ENCODE assay signal across 15 cellular contexts in genomic region chr10:239109-239508, GRCh38.
DNase-seq lines count a peak whose midpoint lies in the region; ATAC-seq, FAIRE-seq and TF ChIP-seq lines count a peak whose summit lies in the region.
"Had no signal": no experiment of that assay in that cellular context is flagged by ENCODE, and none has a peak within 500 bp of the region (broad histone marks: within the 10 kb centered on the region; RNA-seq: fewer than 3 reads in every experiment).

No MANE protein-coding gene starts in this region.

- H3K36me3 Mint-ChIP-seq in natural killer cell: no peaks in the 10 kb centered on the region
- H3K36me3 Mint-ChIP-seq in mesothelial cell of epicardium: peaks cover 9% of the 10 kb centered on the region

- H3K4me3 Mint-ChIP-seq in natural killer cell (no peak overlapping the region), mesothelial cell of epicardium (no peak overlapping the region)
- H3K4me3 Mint-ChIP-seq: activated naive CD8-positive, alpha-beta T cell treated with anti-CD3 and anti-CD28 coated beads for 36 hours; CD8-positive, alpha-beta T cell; neural progenitor cell had no signal

- H3F3A ChIP-seq in DOHH2 (ENCODE audit: control insufficient read depth, insufficient read depth): no peaks in the 10 kb centered on the region

- H3K27me3 ChIP-seq in DOHH2 (ENCODE audit: control insufficient read depth, low read length) (no peaks in the 10 kb centered on the region), RWPE2 (ENCODE audit: insufficient read depth, poor library complexity, severe bottlenecking) (no peaks in the 10 kb centered on the region), kidney epithelial cell (ENCODE audit: control insufficient read depth, insufficient read depth, low read length) (no peaks in the 10 kb centered on the region)
- H3K27me3 ChIP-seq: esophagus muscularis mucosa, neural progenitor cell, stomach had no signal

- H3K27ac Mint-ChIP-seq in natural killer cell (no peak overlapping the region), mesothelial cell of epicardium (no peak overlapping the region)
- H3K27ac Mint-ChIP-seq: activated naive CD8-positive, alpha-beta T cell treated with anti-CD3 and anti-CD28 coated beads for 36 hours; CD8-positive, alpha-beta T cell; neural progenitor cell had no signal

- H3K79me2 ChIP-seq in DOHH2 (ENCODE audit: control insufficient read depth, low read length): no peaks in the 10 kb centered on the region

- no peak for FAIRE-seq in HTR-8/SVneo (lab: Jason Lieb, UNC)

- H3K4me1 ChIP-seq in DOHH2 (ENCODE audit: control insufficient read depth, low read length) (peaks cover 15% of the 10 kb centered on the region), RWPE2 (ENCODE audit: insufficient read depth, poor library complexity, severe bottlenecking) (peaks cover 6% of the 10 kb centered on the region)
- H3K4me1 ChIP-seq: neural progenitor cell had no signal

- intact Hi-C loops in natural killer cell (cut with micrococcal nuclease): no loop called here

- H3K9me3 Mint-ChIP-seq in natural killer cell: no peaks in the 10 kb centered on the region
- H3K9me3 Mint-ChIP-seq in mesothelial cell of epicardium: no peaks in the 10 kb centered on the region
- H3K9me3 Mint-ChIP-seq: activated naive CD8-positive, alpha-beta T cell treated with anti-CD3 and anti-CD28 coated beads for 36 hours; CD8-positive, alpha-beta T cell; neural progenitor cell had no signal

- peaks cover 10 to 13% of the 10 kb centered on the region in 2 donors for H3K4me1 Mint-ChIP-seq in natural killer cell
- H3K4me1 Mint-ChIP-seq in mesothelial cell of epicardium: peaks cover 15% of the 10 kb centered on the region

- H3K27ac ChIP-seq in DOHH2 (ENCODE audit: low read depth, low read length) (no peak overlapping the region), RWPE2 (ENCODE audit: poor library complexity, severe bottlenecking) (no peak overlapping the region)
- H3K27ac ChIP-seq: esophagus muscularis mucosa, lower lobe of right lung, neural progenitor cell, stomach had no signal

- TF ChIP-seq CTCF in DOHH2 (IDR thresholded peaks at IDR 0.05; ENCODE audit: low read depth, low read length, poor library complexity, severe bottlenecking): peak; percentile 38
- peak; percentile 65 for TF ChIP-seq CTCF in RWPE2 (IDR thresholded peaks at IDR 0.05; ENCODE audit: poor library complexity, severe bottlenecking)
- no peak for TF ChIP-seq CTCF in kidney epithelial cell (IDR thresholded peaks at IDR 0.05; ENCODE audit: insufficient read depth, low read length, poor library complexity, severe bottlenecking)
- TF ChIP-seq CTCF in natural killer cell (IDR thresholded peaks at IDR 0.05): no peak
- TF ChIP-seq CTCF in mesothelial cell of epicardium (IDR thresholded peaks at IDR 0.05; ENCODE audit: unreplicated experiment): no peak

- H4K20me1 ChIP-seq in DOHH2 (ENCODE audit: control insufficient read depth, insufficient read depth, low read depth, low read length): no peaks in the 10 kb centered on the region

- H3K9me3 ChIP-seq in DOHH2 (ENCODE audit: control insufficient read depth, insufficient read depth, low read length) (no peaks in the 10 kb centered on the region), RWPE2 (ENCODE audit: severe bottlenecking) (no peaks in the 10 kb centered on the region)
- H3K9me3 ChIP-seq: esophagus muscularis mucosa, lower lobe of right lung, stomach had no signal

- ATAC-seq in RWPE2 (ENCODE audit: low read depth): peak; percentile 99
- ATAC-seq in natural killer cell: no peak
- ATAC-seq: CD8-positive, alpha-beta T cell; lower lobe of right lung had no signal

- H3K27me3 Mint-ChIP-seq in natural killer cell (ENCODE audit: low read depth in 2 of 2): no peaks in the 10 kb centered on the region
- no peaks in the 10 kb centered on the region for H3K27me3 Mint-ChIP-seq in mesothelial cell of epicardium (ENCODE audit: low read depth)
- H3K27me3 Mint-ChIP-seq: activated naive CD8-positive, alpha-beta T cell treated with anti-CD3 and anti-CD28 coated beads for 36 hours had no signal

- H3K4me3 ChIP-seq in DOHH2 (ENCODE audit: low read length) (no peak overlapping the region), RWPE2 (ENCODE audit: severe bottlenecking) (no peak overlapping the region), kidney epithelial cell (ENCODE audit: low read depth, low read length) (no peak overlapping the region)
- H3K4me3 ChIP-seq: esophagus muscularis mucosa, lower lobe of right lung, neural progenitor cell, stomach had no signal

- H3K36me3 ChIP-seq in DOHH2 (ENCODE audit: control insufficient read depth, low read length) (no peaks in the 10 kb centered on the region), RWPE2 (ENCODE audit: low read depth) (peaks cover 42% of the 10 kb centered on the region), kidney epithelial cell (ENCODE audit: control insufficient read depth, insufficient read depth, low read length) (peaks cover 1% of the 10 kb centered on the region)

- peak; percentile 35 for DNase-seq in HTR-8/SVneo (ENCODE audit: insufficient read length, low spot score)
- DNase-seq in RWPE2 (ENCODE audit: low spot score): no peak
- DNase-seq in kidney epithelial cell (ENCODE audit: low read depth): peak; percentile 10
- DNase-seq in T-helper 1 cell: no peak
- DNase-seq in natural killer cell: no peak
- no peak for DNase-seq in mesothelial cell of epicardium (ENCODE audit: low spot score in 2 of 2, unreplicated experiment in 2 of 2)
- DNase-seq: activated CD4-positive, CD25-positive, alpha-beta regulatory T cell treated with anti-CD3 and anti-CD28 coated beads, Interleukin-2, amount 50 U/mL, for 72 hours; activated naive CD8-positive, alpha-beta T cell treated with anti-CD3 and anti-CD28 coated beads for 36 hours; CD8-positive, alpha-beta T cell; lower lobe of right lung; NCI-H1436 treated with DMSO at 0.1 percent for 48 hours; stomach had no signal

- no peak overlapping the region for H3K4me2 ChIP-seq in DOHH2 (ENCODE audit: low read length)
- H3K4me2 ChIP-seq: neural progenitor cell had no signal

- no peaks in the 10 kb centered on the region for H3K9me2 ChIP-seq in DOHH2 (replicated peaks; ENCODE audit: control insufficient read depth, low read length)

Comparison
In these comparisons a context has a peak if more than half of its experiments do, and no peak if none do; other contexts are left out.
1. CTCF ChIP-seq: peak in DOHH2 (single experiment) and RWPE2 (single experiment); none in kidney epithelial cell (single experiment), natural killer cell (single experiment) and mesothelial cell of epicardium (single experiment).
2. DNase-seq: peak in HTR-8/SVneo (single experiment) and kidney epithelial cell (single experiment); none in RWPE2 (single experiment), T-helper 1 cell (0 of 5), natural killer cell (single experiment) and mesothelial cell of epicardium (0 of 2).